In the genomic region with DNA sequence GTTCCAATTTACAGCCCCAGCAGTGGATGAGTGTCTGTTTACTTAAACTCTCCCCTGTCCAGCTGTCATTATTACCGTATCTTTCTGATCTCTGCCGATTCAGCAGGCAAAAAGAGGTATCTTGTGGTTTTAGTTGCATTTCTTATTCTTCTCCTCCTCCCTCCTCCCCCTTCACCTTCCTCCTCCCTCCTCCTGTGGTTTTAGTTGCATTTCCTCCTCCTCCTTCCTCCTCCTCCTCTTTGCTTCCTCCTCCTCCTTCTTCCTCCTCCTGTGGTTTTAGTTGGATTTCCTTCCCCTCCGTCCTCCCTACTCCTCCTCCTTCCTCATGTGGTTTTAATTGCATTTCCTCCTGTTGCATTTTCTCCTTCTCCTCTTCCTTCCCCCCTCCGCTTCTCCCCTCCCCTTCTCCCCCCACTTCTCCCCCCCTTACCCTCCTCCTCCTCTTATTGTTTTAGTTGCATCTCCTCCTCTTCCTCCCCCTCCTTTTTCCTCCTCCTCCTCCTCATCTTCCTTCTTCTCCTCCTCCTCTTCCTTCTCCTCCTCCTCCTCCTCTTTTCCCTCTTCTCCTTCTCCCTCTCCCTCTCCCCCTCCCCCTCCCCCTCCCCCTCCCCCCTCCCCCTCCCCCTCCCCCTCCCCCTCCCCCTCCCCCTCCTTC, we compare ENCODE assay signal across 2 cellular contexts.
TF ChIP-seq lines count a peak whose summit lies in the region.

No MANE protein-coding gene starts in this region.

TF ChIP-seq in SK-N-SH, 30 proteins besides CTCF, POLR2A, EP300 and RAD21 (continued from another document):
- TF ChIP-seq RFX5 (IDR thresholded peaks at IDR 0.05; ENCODE audit: low read length) (no peak), FOXJ3 (CRISPR knock-in tag; IDR thresholded peaks at IDR 0.05) (no peak)

TF ChIP-seq in SK-N-SH treated with all-trans-retinoic acid at 6 μM for 48 hours, 23 proteins besides CTCF, POLR2A, EP300 and RAD21 (continued from another document):
- no peak for TF ChIP-seq ESRRG (CRISPR knock-in tag; IDR thresholded peaks at IDR 0.05)
- TF ChIP-seq, protein P1, sequence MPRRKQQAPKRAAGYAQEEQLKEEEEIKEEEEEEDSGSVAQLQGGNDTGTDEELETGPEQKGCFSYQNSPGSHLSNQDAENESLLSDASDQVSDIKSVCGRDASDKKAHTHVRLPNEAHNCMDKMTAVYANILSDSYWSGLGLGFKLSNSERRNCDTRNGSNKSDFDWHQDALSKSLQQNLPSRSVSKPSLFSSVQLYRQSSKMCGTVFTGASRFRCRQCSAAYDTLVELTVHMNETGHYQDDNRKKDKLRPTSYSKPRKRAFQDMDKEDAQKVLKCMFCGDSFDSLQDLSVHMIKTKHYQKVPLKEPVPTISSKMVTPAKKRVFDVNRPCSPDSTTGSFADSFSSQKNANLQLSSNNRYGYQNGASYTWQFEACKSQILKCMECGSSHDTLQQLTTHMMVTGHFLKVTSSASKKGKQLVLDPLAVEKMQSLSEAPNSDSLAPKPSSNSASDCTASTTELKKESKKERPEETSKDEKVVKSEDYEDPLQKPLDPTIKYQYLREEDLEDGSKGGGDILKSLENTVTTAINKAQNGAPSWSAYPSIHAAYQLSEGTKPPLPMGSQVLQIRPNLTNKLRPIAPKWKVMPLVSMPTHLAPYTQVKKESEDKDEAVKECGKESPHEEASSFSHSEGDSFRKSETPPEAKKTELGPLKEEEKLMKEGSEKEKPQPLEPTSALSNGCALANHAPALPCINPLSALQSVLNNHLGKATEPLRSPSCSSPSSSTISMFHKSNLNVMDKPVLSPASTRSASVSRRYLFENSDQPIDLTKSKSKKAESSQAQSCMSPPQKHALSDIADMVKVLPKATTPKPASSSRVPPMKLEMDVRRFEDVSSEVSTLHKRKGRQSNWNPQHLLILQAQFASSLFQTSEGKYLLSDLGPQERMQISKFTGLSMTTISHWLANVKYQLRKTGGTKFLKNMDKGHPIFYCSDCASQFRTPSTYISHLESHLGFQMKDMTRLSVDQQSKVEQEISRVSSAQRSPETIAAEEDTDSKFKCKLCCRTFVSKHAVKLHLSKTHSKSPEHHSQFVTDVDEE (CRISPR knock-in tag; IDR thresholded peaks at IDR 0.05), result no peak
- no peak for TF ChIP-seq ZNF8 (CRISPR knock-in tag; IDR thresholded peaks at IDR 0.05)
- no peak for TF ChIP-seq ISL1 (CRISPR knock-in tag; IDR thresholded peaks at IDR 0.05)
- TF ChIP-seq, protein P2, sequence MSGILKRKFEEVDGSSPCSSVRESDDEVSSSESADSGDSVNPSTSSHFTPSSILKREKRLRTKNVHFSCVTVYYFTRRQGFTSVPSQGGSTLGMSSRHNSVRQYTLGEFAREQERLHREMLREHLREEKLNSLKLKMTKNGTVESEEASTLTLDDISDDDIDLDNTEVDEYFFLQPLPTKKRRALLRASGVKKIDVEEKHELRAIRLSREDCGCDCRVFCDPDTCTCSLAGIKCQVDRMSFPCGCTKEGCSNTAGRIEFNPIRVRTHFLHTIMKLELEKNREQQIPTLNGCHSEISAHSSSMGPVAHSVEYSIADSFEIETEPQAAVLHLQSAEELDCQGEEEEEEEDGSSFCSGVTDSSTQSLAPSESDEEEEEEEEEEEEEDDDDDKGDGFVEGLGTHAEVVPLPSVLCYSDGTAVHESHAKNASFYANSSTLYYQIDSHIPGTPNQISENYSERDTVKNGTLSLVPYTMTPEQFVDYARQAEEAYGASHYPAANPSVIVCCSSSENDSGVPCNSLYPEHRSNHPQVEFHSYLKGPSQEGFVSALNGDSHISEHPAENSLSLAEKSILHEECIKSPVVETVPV (CRISPR knock-in tag; IDR thresholded peaks at IDR 0.05), result no peak
- TF ChIP-seq, protein P3, sequence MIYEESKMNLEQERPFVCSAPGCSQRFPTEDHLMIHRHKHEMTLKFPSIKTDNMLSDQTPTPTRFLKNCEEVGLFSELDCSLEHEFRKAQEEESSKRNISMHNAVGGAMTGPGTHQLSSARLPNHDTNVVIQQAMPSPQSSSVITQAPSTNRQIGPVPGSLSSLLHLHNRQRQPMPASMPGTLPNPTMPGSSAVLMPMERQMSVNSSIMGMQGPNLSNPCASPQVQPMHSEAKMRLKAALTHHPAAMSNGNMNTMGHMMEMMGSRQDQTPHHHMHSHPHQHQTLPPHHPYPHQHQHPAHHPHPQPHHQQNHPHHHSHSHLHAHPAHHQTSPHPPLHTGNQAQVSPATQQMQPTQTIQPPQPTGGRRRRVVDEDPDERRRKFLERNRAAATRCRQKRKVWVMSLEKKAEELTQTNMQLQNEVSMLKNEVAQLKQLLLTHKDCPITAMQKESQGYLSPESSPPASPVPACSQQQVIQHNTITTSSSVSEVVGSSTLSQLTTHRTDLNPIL (CRISPR knock-in tag; IDR thresholded peaks at IDR 0.05; ENCODE audit: low read depth), result no peak
- TF ChIP-seq, protein P4, sequence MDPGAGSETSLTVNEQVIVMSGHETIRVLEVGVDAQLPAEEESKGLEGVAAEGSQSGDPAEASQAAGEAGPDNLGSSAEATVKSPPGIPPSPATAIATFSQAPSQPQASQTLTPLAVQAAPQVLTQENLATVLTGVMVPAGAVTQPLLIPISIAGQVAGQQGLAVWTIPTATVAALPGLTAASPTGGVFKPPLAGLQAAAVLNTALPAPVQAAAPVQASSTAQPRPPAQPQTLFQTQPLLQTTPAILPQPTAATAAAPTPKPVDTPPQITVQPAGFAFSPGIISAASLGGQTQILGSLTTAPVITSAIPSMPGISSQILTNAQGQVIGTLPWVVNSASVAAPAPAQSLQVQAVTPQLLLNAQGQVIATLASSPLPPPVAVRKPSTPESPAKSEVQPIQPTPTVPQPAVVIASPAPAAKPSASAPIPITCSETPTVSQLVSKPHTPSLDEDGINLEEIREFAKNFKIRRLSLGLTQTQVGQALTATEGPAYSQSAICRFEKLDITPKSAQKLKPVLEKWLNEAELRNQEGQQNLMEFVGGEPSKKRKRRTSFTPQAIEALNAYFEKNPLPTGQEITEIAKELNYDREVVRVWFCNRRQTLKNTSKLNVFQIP (CRISPR knock-in tag; IDR thresholded peaks at IDR 0.05; ENCODE audit: borderline replicate concordance, low read depth), result no peak
